9 cellular contexts compared by ENCODE assay signal in the genomic region with DNA sequence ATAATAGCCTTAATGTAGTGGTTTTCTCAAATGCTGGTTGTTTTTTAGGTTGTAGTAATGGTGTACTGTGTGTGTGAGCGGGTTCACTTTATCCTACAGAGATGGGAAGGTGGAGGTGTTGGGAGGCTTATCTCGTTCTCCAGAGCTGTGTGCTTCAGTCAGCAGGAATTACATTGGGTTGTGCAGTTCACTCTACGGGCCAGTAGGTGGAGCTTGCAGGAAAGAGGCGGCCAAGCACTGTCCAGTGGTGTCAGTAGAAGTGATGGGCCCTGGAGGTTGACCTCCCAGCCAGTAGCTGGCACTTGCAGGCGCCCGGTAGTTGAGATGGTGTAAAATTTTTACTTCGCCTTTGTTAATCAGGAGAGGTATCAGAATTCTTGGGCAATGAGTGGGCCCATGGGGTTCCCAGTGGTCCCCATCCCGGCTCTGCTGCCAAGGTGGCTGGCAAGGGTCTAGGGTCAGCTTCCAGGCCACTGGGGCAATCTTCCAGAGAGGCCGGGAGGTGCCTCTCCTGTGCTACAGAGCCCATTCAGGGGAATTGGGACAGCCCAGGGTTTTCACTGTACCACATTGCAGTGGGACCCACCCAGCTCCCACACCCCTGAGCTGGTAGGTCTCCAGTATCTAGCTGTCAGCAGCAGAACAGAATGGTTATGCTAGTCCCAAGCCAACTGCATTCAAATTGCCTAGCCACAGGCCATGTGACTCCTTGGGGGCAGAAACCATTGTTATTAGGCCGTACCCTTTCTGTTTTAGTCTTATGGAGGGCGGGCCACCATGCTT. TPM values are rescaled to one million over a fixed set of nuclear protein-coding genes. Genes with fewer than 3 reads are reported as not detected.
DNase-seq lines count a peak whose midpoint lies in the region; ATAC-seq and TF ChIP-seq lines count a peak whose summit lies in the region.
"Had no signal": no experiment of that assay in that cellular context is flagged by ENCODE, and none has a peak within 500 bp of the region (broad histone marks: within the 10 kb centered on the region; RNA-seq: fewer than 3 reads in every experiment).

No MANE protein-coding gene starts in this region.

- no peaks in the 10 kb centered on the region for H4K20me1 ChIP-seq in HCT116 (ENCODE audit: insufficient read depth)

- TF ChIP-seq CTCF in GM12873 (IDR thresholded peaks at IDR 0.05; ENCODE audit: insufficient read depth, low read depth, low read length, missing control alignments), result peak; percentile 92
- TF ChIP-seq CTCF in HCT116 (IDR thresholded peaks at IDR 0.05 in 2 of 3, conservative IDR thresholded peaks at IDR 0.05 in 1 of 3; ENCODE audit: borderline replicate concordance in 1 of 3, insufficient read depth in 1 of 3, low read depth in 2 of 3, low read length in 2 of 3), result peak; percentile 69 to 87 (median 83)
- peak; percentile 42 to 82 (median 78) for TF ChIP-seq CTCF in gastrocnemius medialis (IDR thresholded peaks at IDR 0.05 in 4 of 5, conservative IDR thresholded peaks at IDR 0.05 in 1 of 5)

- intact Hi-C loops in HCT116 (cut with micrococcal nuclease), result loop anchor here (1.0 to 2.0 kb wide), 3 partner anchors 104 to 275 kb away; no protein-coding TSS in a partner anchor
- intact Hi-C loops in left ventricle myocardium superior (cut with micrococcal nuclease), result no loop called here
- intact Hi-C loops in gastrocnemius medialis (cut with DNase I; ENCODE audit: low total_unique reads), result loop anchor here (1.0 to 5.0 kb wide), 2 partner anchors 61 to 104 kb away; partner anchors contain the start of gene TMEM123

- no peaks in the 10 kb centered on the region for H3K9me2 ChIP-seq in HCT116 (ENCODE audit: insufficient read depth)

- ATAC-seq in HCT116 (peak; percentile 92), left ventricle myocardium superior (peak; percentile 87), gastrocnemius medialis (peak; percentile 76 to 93)

- H3K27ac ChIP-seq in HCT116 (ENCODE audit: low read depth, low read length) (no peak overlapping the region), gastrocnemius medialis (no peak overlapping the region)
- H3K27ac ChIP-seq: ovary had no signal

- peak; percentile 71 for TF ChIP-seq RAD21 in HCT116 (IDR thresholded peaks at IDR 0.05; ENCODE audit: low read depth)

- H3K4me2 ChIP-seq in HCT116 (ENCODE audit: low read length), result no peak overlapping the region

- H3K4me1 ChIP-seq in HCT116 (ENCODE audit: control insufficient read depth in 1 of 2, insufficient read depth in 2 of 2, low read length in 2 of 2) (no peaks in the 10 kb centered on the region; a peak in 1 of 4 replicates), gastrocnemius medialis (peaks cover 0 to 3% of the 10 kb centered on the region in 2 donors)

- TF ChIP-seq POLR2A in HCT116 (IDR thresholded peaks at IDR 0.05; ENCODE audit: borderline replicate concordance, extremely low read depth, insufficient read depth, insufficient read length), result no peak
- no peak for TF ChIP-seq POLR2A in gastrocnemius medialis (IDR thresholded peaks at IDR 0.05)

- no peak overlapping the region for H2AFZ ChIP-seq in HCT116 (ENCODE audit: low read depth, low read length, poor library complexity, severe bottlenecking)

- BruUV-seq in HCT116 (replicated peaks; lab: Mats Ljungman, UMichigan), result no TSS peak

- CTCF ChIA-PET in HCT116 (lab: Charles Lee), result interaction anchor here (0.6 to 2.3 kb wide), 17 partner anchors 9 to 276 kb away, joined by 3 to 29 read pairs (median 5); no protein-coding TSS in a partner anchor

- H3K36me3 ChIP-seq in HCT116 (ENCODE audit: control insufficient read depth in 1 of 2, insufficient read depth in 2 of 2, low read length in 2 of 2), result peaks cover 3 to 14% of the 10 kb centered on the region in 2 experiments; a peak in 2 of 4 replicates
- H3K36me3 ChIP-seq in gastrocnemius medialis, result peaks cover 0 to 45% of the 10 kb centered on the region in 2 donors
- H3K36me3 ChIP-seq: ovary had no signal

- DNase-seq in HCT116 (ENCODE audit: low read depth, low spot score), result peak; percentile 42
- peak; percentile 66 for DNase-seq in M059J (ENCODE audit: low read depth)
- peak; percentile 47 for DNase-seq in SKM-1 treated with dmso at 0.1 percent for 144 hours (lab: John Stamatoyannopoulos, UW; ENCODE audit: unreplicated experiment)
- peak in 48 of 56 donors; percentile 10 to 83 (median 49) for DNase-seq in amygdala (lab: John Stamatoyannopoulos, UW)
- DNase-seq in left ventricle myocardium superior, result peak; percentile 57
- DNase-seq in gastrocnemius medialis, result peak; percentile 25 to 44
- no peak for DNase-seq in OCI-M2 (lab: John Stamatoyannopoulos, UW; ENCODE audit: unreplicated experiment)

- in situ Hi-C loops in gastrocnemius medialis (cut with MboI; ENCODE audit: low sequenced_read_pairs in 4 of 4), result loop anchor here in 1 of 4 donors (25.0 kb wide), 1 partner anchor 96 kb away; no protein-coding TSS in a partner anchor

- RAD21 ChIA-PET in HCT116 (lab: Charles Lee; ENCODE audit: low non-redundant PET in 1 of 2, low total read pairs in 2 of 2, uncharacterized antibody in 2 of 2, unreplicated experiment in 2 of 2), result interaction anchor here (0.6 to 1.6 kb wide), 4 partner anchors 222 to 276 kb away, joined by 3 to 5 read pairs (median 4); no protein-coding TSS in a partner anchor

- H3K79me2 ChIP-seq in HCT116 (ENCODE audit: insufficient read depth, low read length), result no peaks in the 10 kb centered on the region; the same call in 1 of the 2 replicates

- H3K9ac ChIP-seq in HCT116 (ENCODE audit: low read length), result no peak overlapping the region

- no peaks in the 10 kb centered on the region for H3K9me3 ChIP-seq in HCT116 (ENCODE audit: control insufficient read depth in 1 of 2, insufficient read depth in 1 of 2, low read depth in 1 of 2, low read length in 2 of 2)
- H3K9me3 ChIP-seq in gastrocnemius medialis, result no peaks in the 10 kb centered on the region
- H3K9me3 ChIP-seq: ovary had no signal

- no peaks in the 10 kb centered on the region for H3K27me3 ChIP-seq in HCT116 (ENCODE audit: insufficient read depth, low read length)
- H3K27me3 ChIP-seq in gastrocnemius medialis, result no peaks in the 10 kb centered on the region
- H3K27me3 ChIP-seq: ovary had no signal

- POLR2A ChIA-PET in HCT116 (lab: Charles Lee), result no interaction called here

- H3K4me3 ChIP-seq in HCT116 (replicated peaks in 1 of 2; ENCODE audit: low read depth in 1 of 2, low read length in 2 of 2), result no peak overlapping the region
- H3K4me3 ChIP-seq in gastrocnemius medialis, result no peak overlapping the region
- H3K4me3 ChIP-seq: ovary had no signal

TF ChIP-seq in HCT116, 20 proteins besides CTCF, POLR2A, EP300 and RAD21 (continues in another document):
- no peak for TF ChIP-seq EGR1 (IDR thresholded peaks at IDR 0.05; ENCODE audit: low read depth)
- no peak for TF ChIP-seq JUND (IDR thresholded peaks at IDR 0.05)
- no peak for TF ChIP-seq TCF7L2 (IDR thresholded peaks at IDR 0.05; ENCODE audit: borderline replicate concordance, extremely low read depth, insufficient read depth, insufficient read length)
- TF ChIP-seq CEBPB (IDR thresholded peaks at IDR 0.05; ENCODE audit: low read depth), result no peak
- no peak for TF ChIP-seq ZNF274 (IDR thresholded peaks at IDR 0.05; ENCODE audit: low read depth, low read length)
- no peak for TF ChIP-seq EZH2 (IDR thresholded peaks at IDR 0.05)
- TF ChIP-seq, protein P1, sequence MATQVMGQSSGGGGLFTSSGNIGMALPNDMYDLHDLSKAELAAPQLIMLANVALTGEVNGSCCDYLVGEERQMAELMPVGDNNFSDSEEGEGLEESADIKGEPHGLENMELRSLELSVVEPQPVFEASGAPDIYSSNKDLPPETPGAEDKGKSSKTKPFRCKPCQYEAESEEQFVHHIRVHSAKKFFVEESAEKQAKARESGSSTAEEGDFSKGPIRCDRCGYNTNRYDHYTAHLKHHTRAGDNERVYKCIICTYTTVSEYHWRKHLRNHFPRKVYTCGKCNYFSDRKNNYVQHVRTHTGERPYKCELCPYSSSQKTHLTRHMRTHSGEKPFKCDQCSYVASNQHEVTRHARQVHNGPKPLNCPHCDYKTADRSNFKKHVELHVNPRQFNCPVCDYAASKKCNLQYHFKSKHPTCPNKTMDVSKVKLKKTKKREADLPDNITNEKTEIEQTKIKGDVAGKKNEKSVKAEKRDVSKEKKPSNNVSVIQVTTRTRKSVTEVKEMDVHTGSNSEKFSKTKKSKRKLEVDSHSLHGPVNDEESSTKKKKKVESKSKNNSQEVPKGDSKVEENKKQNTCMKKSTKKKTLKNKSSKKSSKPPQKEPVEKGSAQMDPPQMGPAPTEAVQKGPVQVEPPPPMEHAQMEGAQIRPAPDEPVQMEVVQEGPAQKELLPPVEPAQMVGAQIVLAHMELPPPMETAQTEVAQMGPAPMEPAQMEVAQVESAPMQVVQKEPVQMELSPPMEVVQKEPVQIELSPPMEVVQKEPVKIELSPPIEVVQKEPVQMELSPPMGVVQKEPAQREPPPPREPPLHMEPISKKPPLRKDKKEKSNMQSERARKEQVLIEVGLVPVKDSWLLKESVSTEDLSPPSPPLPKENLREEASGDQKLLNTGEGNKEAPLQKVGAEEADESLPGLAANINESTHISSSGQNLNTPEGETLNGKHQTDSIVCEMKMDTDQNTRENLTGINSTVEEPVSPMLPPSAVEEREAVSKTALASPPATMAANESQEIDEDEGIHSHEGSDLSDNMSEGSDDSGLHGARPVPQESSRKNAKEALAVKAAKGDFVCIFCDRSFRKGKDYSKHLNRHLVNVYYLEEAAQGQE (IDR thresholded peaks at IDR 0.05; ENCODE audit: low read depth), result no peak
- no peak for TF ChIP-seq EZH2phosphoT487 (IDR thresholded peaks at IDR 0.05; ENCODE audit: borderline replicate concordance)
- no peak for TF ChIP-seq POLR2AphosphoS5 (IDR thresholded peaks at IDR 0.05; ENCODE audit: low read depth, low read length)
- no peak for TF ChIP-seq SIN3A (IDR thresholded peaks at IDR 0.05; ENCODE audit: low read depth)
- TF ChIP-seq ZBTB33 (IDR thresholded peaks at IDR 0.05; ENCODE audit: extremely low read depth, insufficient replicate concordance, low read length), result no peak

RNA-seq across cellular contexts. Expression of gene BIRC2, which starts 43.8 kb away (rescaled TPM):
- total RNA-seq in HCT116 (2021; ENCODE audit: unreplicated experiment) (32.6 TPM), left ventricle myocardium superior (31.1 TPM), gastrocnemius medialis (10 to 100 TPM; 30.7 to 60.3 (median 46.6) TPM)
- 17.2 and 21.4 TPM in 2 replicates for polyA plus RNA-seq in HCT116 (2012)
- total RNA-seq in M059J (2014; rRNA removed; shearing (Covaris generic)), result 104 and 133 TPM in 2 replicates
